8 cellular contexts compared by ENCODE assay signal in the genomic region with DNA sequence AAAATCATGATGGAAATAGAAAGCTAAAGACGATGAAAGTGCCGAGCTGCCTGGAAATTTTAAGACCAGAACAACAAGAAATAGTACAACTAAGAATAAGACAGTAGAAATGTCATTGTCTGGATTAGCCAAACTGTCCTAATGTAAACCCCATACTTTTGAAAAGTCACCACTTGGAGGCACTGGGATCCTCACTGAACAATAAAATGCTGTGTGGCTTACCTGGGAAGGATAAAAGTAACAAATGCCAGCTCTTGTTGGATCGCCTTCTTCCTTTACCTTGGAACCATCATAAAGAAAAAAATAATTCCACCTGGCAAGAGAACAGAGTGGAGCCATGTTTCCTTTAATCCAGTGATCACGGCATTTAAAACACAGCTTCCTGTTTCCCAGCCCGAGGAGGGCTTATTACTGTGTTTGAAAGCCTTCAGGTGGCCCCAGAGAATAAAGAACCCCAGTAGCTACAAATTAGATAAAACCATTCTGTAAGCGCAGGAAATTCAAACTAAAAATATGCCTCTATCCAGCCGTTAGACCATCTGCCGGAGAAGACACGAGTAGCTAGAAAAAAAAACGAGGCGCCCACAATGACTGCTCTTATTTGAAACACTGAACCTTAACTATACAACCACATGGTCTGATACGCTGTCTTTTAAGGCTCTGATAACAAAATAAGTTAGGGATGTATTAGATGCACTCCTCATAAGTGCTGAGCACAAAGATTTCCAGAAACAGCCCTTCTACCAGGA. TPM values are rescaled to one million over a fixed set of nuclear protein-coding genes. Genes with fewer than 3 reads are reported as not detected.
DNase-seq lines count a peak whose midpoint lies in the region; ATAC-seq and TF ChIP-seq lines count a peak whose summit lies in the region.

No MANE protein-coding gene starts in this region.

- H3K27me3 Mint-ChIP-seq in CD4-positive, alpha-beta T cell, result no peaks in the 10 kb centered on the region
- no peaks in the 10 kb centered on the region for H3K27me3 Mint-ChIP-seq in activated T-helper 17 cell treated with anti-CD3 and anti-CD28 coated beads, Interleukin-2, amount 50 U/mL, for 72 hours

- no peak overlapping the region for H3K27ac ChIP-seq in CD4-positive, alpha-beta T cell (ENCODE audit: low read depth, low read length)
- H3K27ac ChIP-seq in vagina, result no peak overlapping the region
- H3K27ac ChIP-seq in aorta (ENCODE audit: low read depth in 1 of 2, low read length in 2 of 2), result no peak overlapping the region

- peaks cover 62% of the 10 kb centered on the region for H3K36me3 Mint-ChIP-seq in CD4-positive, alpha-beta T cell (ENCODE audit: low read depth)
- H3K36me3 Mint-ChIP-seq in activated T-helper 17 cell treated with anti-CD3 and anti-CD28 coated beads, Interleukin-2, amount 50 U/mL, for 72 hours (ENCODE audit: low read depth), result peaks cover 66% of the 10 kb centered on the region

- H3K9me3 ChIP-seq in CD4-positive, alpha-beta T cell (ENCODE audit: control insufficient read depth, low read length), result no peaks in the 10 kb centered on the region
- H3K9me3 ChIP-seq in vagina, result no peaks in the 10 kb centered on the region
- no peaks in the 10 kb centered on the region for H3K9me3 ChIP-seq in aorta (ENCODE audit: control insufficient read depth, low read length)

- intact Hi-C loops in CD4-positive, alpha-beta T cell (cut with DNase I, micrococcal nuclease), result no loop called here
- intact Hi-C loops in vagina (cut with DNase I), result no loop called here
- intact Hi-C loops in aorta (cut with DNase I), result no loop called here

- peak overlapping the region; percentile 50 for H3K4me3 ChIP-seq in Jurkat, Clone E6-1 (ENCODE audit: low read length)
- peak overlapping the region in 1 of 2 donors; percentile 1 for H3K4me3 ChIP-seq in vagina
- no peak overlapping the region for H3K4me3 ChIP-seq in aorta (ENCODE audit: low read length in 2 of 2)

- no peaks in the 10 kb centered on the region for H3K27me3 ChIP-seq in CD4-positive, alpha-beta T cell (ENCODE audit: control insufficient read depth, insufficient read depth, low read length)
- H3K27me3 ChIP-seq in vagina (no peaks in the 10 kb centered on the region), aorta (ENCODE audit: control insufficient read depth in 1 of 2, insufficient read depth in 2 of 2, low read length in 1 of 2) (no peaks in the 10 kb centered on the region)

- TF ChIP-seq CTCF in CD4-positive, alpha-beta T cell (IDR thresholded peaks at IDR 0.05), result no peak
- TF ChIP-seq CTCF in vagina (IDR thresholded peaks at IDR 0.05), result no peak

- no peak for DNase-seq in CD4-positive, alpha-beta T cell
- peak; percentile 83 for DNase-seq in Jurkat, Clone E6-1 (ENCODE audit: low read depth, low spot score)
- peak; percentile 8 for DNase-seq in medulla oblongata (ENCODE audit: extremely low spot score)
- DNase-seq in vagina (ENCODE audit: extremely low spot score in 2 of 2), result no peak
- no peak for DNase-seq in aorta

- POLR2A ChIA-PET in CD4-positive, alpha-beta T cell (lab: Charles Lee), result interaction anchor here (1.2 kb wide), 2 partner anchors 33 to 50 kb away, joined by 3 to 4 read pairs; partner anchors contain the start of genes ASPHD2 and TFIP11

- CTCF ChIA-PET in CD4-positive, alpha-beta T cell (lab: Charles Lee), result interaction anchor here (0.7 to 0.9 kb wide), 3 partner anchors 22 to 1391 kb away, joined by 3 to 4 read pairs (median 3); no protein-coding TSS in a partner anchor

- ATAC-seq in CD4-positive, alpha-beta T cell (ENCODE audit: poor library complexity), result no peak
- ATAC-seq in activated T-helper 17 cell treated with anti-CD3 and anti-CD28 coated beads, Interleukin-2, amount 50 U/mL, for 72 hours (replicated peaks), result no peak
- no peak for ATAC-seq in HG03520 (IDR thresholded peaks at IDR 0.05; ENCODE audit: unreplicated experiment)
- no peak for ATAC-seq in GM18502 (IDR thresholded peaks at IDR 0.05; ENCODE audit: poor library complexity, unreplicated experiment)
- ATAC-seq in aorta (ENCODE audit: low FRiP score), result no peak

- peaks cover 67% of the 10 kb centered on the region for H3K4me1 Mint-ChIP-seq in CD4-positive, alpha-beta T cell (ENCODE audit: low read depth)
- H3K4me1 Mint-ChIP-seq in activated T-helper 17 cell treated with anti-CD3 and anti-CD28 coated beads, Interleukin-2, amount 50 U/mL, for 72 hours, result peaks cover 44% of the 10 kb centered on the region

- peak overlapping the region; percentile 5 for H3K27ac Mint-ChIP-seq in CD4-positive, alpha-beta T cell
- H3K27ac Mint-ChIP-seq in activated T-helper 17 cell treated with anti-CD3 and anti-CD28 coated beads, Interleukin-2, amount 50 U/mL, for 72 hours, result peak overlapping the region; percentile 76

- no peak for TF ChIP-seq POLR2A in vagina (IDR thresholded peaks at IDR 0.05)

- H3K9me3 Mint-ChIP-seq in CD4-positive, alpha-beta T cell, result no peaks in the 10 kb centered on the region
- H3K9me3 Mint-ChIP-seq in activated T-helper 17 cell treated with anti-CD3 and anti-CD28 coated beads, Interleukin-2, amount 50 U/mL, for 72 hours, result no peaks in the 10 kb centered on the region

- peak overlapping the region; percentile 71 for H3K4me3 Mint-ChIP-seq in CD4-positive, alpha-beta T cell
- peak overlapping the region; percentile 91 for H3K4me3 Mint-ChIP-seq in activated T-helper 17 cell treated with anti-CD3 and anti-CD28 coated beads, Interleukin-2, amount 50 U/mL, for 72 hours

- 72 to 75% methylated on average over 12 of the region's 12 CpGs for WGBS in aorta, 2 donors

- H3K36me3 ChIP-seq in vagina (peaks cover 0 to 25% of the 10 kb centered on the region in 2 donors), aorta (ENCODE audit: control insufficient read depth in 1 of 2, insufficient read depth in 2 of 2, low read length in 1 of 2) (peaks cover 0 to 2% of the 10 kb centered on the region in 2 donors)

- peaks cover 52% of the 10 kb centered on the region for H3K4me1 ChIP-seq in vagina
- H3K4me1 ChIP-seq in aorta (ENCODE audit: control insufficient read depth in 1 of 2, insufficient read depth in 2 of 2, low read length in 2 of 2), result peaks cover 0 to 3% of the 10 kb centered on the region in 2 donors

RNA-seq across cellular contexts. Expression of gene HPS4, which starts 4.4 kb away (rescaled TPM):
- 10 to 100 TPM; 61.6 to 67.0 TPM for total RNA-seq in CD4-positive, alpha-beta T cell
- polyA plus RNA-seq in Jurkat, Clone E6-1 (2012; ENCODE audit: insufficient read depth, insufficient read length), result 55.0 TPM
- 10 to 100 TPM; 36.4 to 56.3 TPM for total RNA-seq in activated T-helper 17 cell treated with anti-CD3 and anti-CD28 coated beads, Interleukin-2, amount 50 U/mL, for 72 hours
- total RNA-seq in vagina, result 36.1 TPM
- 10 to 100 TPM; 20.5 to 35.6 TPM for total RNA-seq in aorta
- 10 to 100 TPM; 14.7 to 18.0 TPM for polyA plus RNA-seq in aorta

RNA-seq across cellular contexts. Expression of gene SRRD, which starts 4.5 kb away (rescaled TPM):
- total RNA-seq in CD4-positive, alpha-beta T cell, result 10 to 100 TPM; 25.8 to 27.2 TPM
- 31.7 TPM for polyA plus RNA-seq in Jurkat, Clone E6-1 (2012; ENCODE audit: insufficient read depth, insufficient read length)
- total RNA-seq in activated T-helper 17 cell treated with anti-CD3 and anti-CD28 coated beads, Interleukin-2, amount 50 U/mL, for 72 hours, result 10 to 100 TPM; 22.2 to 40.3 TPM
- 11.0 TPM for total RNA-seq in vagina
- total RNA-seq in aorta, result 10 to 100 TPM; 13.0 to 18.4 TPM
- 1 to 10 TPM; 3.6 to 6.4 TPM for polyA plus RNA-seq in aorta

RNA-seq across cellular contexts. Expression of gene TFIP11, which starts 33.1 kb away (rescaled TPM):
- 100 to 1,000 TPM; 111 TPM for total RNA-seq in CD4-positive, alpha-beta T cell
- 83.7 TPM for polyA plus RNA-seq in Jurkat, Clone E6-1 (2012; ENCODE audit: insufficient read depth, insufficient read length)
- total RNA-seq in activated T-helper 17 cell treated with anti-CD3 and anti-CD28 coated beads, Interleukin-2, amount 50 U/mL, for 72 hours, result 10 to 100 TPM; 44.8 to 50.4 TPM
- total RNA-seq in vagina (23.1 TPM), aorta (10 to 100 TPM; 24.7 to 27.7 TPM)
- 10 to 100 TPM in 1 of 2 donors, 1 to 10 TPM in 1; 6.1 to 31.4 TPM for polyA plus RNA-seq in aorta

RNA-seq across cellular contexts. Expression of gene ASPHD2, which starts 50.2 kb away (rescaled TPM):
- total RNA-seq in CD4-positive, alpha-beta T cell, result under 1 TPM; 0.70 to 0.85 TPM
- polyA plus RNA-seq in Jurkat, Clone E6-1 (2012; ENCODE audit: insufficient read depth, insufficient read length), result 4.9 TPM
- 10 to 100 TPM; 13.2 to 20.2 TPM for total RNA-seq in activated T-helper 17 cell treated with anti-CD3 and anti-CD28 coated beads, Interleukin-2, amount 50 U/mL, for 72 hours
- total RNA-seq in vagina, result 2.2 TPM
- 1 to 10 TPM; 1.5 to 2.6 TPM for total RNA-seq in aorta
- under 1 TPM; 0.36 to 0.63 TPM for polyA plus RNA-seq in aorta

Comparison
In these comparisons a context has a peak if more than half of its experiments do, and no peak if none do; other contexts are left out.
1. DNase-seq: peak in Jurkat, Clone E6-1 (single experiment) and medulla oblongata (single experiment); none in CD4-positive, alpha-beta T cell (0 of 10), vagina (0 of 2) and aorta (0 of 2).